Comparison of ENCODE assay signal across 25 cellular contexts in the genomic region with DNA sequence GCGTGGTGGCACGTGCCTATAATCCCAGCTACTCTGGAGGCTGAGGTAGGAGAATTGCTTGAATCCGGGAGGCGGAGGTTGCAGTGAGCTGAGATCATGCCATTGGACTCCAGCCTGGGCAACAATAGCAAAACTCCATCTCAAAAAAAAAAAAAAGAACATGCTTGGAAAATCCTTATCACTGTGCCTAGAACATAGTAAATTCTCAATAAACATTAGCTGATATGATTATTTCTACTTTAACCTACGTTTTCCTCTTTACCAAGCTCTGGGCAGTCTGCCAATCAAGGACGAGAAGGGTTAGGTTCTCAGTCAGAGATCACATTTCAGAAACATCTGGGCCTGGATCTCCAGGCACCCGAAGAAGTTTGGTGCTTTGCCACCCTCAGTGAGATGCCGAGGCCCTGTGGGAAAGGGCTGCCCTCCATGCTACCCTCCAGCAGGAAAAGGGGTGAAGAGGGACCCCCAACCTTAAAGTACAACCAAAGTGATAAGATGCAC.
A peak's percentile ranks its signal among the peaks of the same experiment; 100 is the strongest.
DNase-seq lines count a peak whose midpoint lies in the region; ATAC-seq and TF ChIP-seq lines count a peak whose summit lies in the region.
"Had no signal": no experiment of that assay in that cellular context is flagged by ENCODE, and none has a peak within 500 bp of the region (broad histone marks: within the 10 kb centered on the region; RNA-seq: fewer than 3 reads in every experiment).

No MANE protein-coding gene starts in this region.

- no peaks in the 10 kb centered on the region for H3K9me3 ChIP-seq in CD4-positive, alpha-beta T cell (ENCODE audit: control insufficient read depth, low read length)
- H3K9me3 ChIP-seq: left lung had no signal

- no peak for TF ChIP-seq CTCF in AG10803 (conservative IDR thresholded peaks at IDR 0.05; ENCODE audit: low read length)
- TF ChIP-seq CTCF in CD4-positive, alpha-beta T cell (IDR thresholded peaks at IDR 0.05) = no peak

- H3K4me1 Mint-ChIP-seq in CD4-positive, alpha-beta T cell (ENCODE audit: low read depth) = peaks cover 1% of the 10 kb centered on the region

- H3K9me3 Mint-ChIP-seq in CD4-positive, alpha-beta T cell = no peaks in the 10 kb centered on the region
- H3K9me3 Mint-ChIP-seq: activated T-cell treated with anti-CD3 and anti-CD28 coated beads, Interleukin-2, amount 50 U/mL, for 24 hours had no signal

- DNase-seq in AG10803 (ENCODE audit: low read depth) = peak; percentile 41
- peak; percentile 25 for DNase-seq in GM03348 (ENCODE audit: low spot score)
- DNase-seq in NCI-H524 (lab: John Stamatoyannopoulos, UW) = peak; percentile 69 to 81
- peak; percentile 59 for DNase-seq in fibroblast of peridontal ligament (ENCODE audit: extremely low read depth)
- no peak for DNase-seq in activated naive CD4-positive, alpha-beta T cell treated with Interleukin-2 at 50 U/mL for 16 hours
- no peak for DNase-seq in CD4-positive, alpha-beta T cell
- no peak for DNase-seq in foreskin melanocyte
- no peak for DNase-seq in caudate nucleus (lab: John Stamatoyannopoulos, UW)
- DNase-seq: ACHN; activated CD4-positive, alpha-beta T cell treated with anti-CD3 and anti-CD28 coated beads for 1 hour; activated CD8-positive, alpha-beta memory T cell treated with anti-CD3 and anti-CD28 coated beads for 24 hours; activated naive CD4-positive, alpha-beta T cell; activated T-cell treated with anti-CD3 and anti-CD28 coated beads, Interleukin-2, amount 50 U/mL, for 24 hours; amygdala; dermis blood vessel endothelial cell; immature natural killer cell; KBM-7; left lung; midbrain; MV-4-11; NCI-H187 treated with DMSO at 0.1 percent for 48 hours; posterior cingulate gyrus had no signal

- no peaks in the 10 kb centered on the region for H3K27me3 ChIP-seq in CD4-positive, alpha-beta T cell (ENCODE audit: control insufficient read depth, insufficient read depth, low read length)
- H3K27me3 ChIP-seq: hepatocyte, left lung had no signal

- CTCF ChIA-PET in CD4-positive, alpha-beta T cell (lab: Charles Lee) = no interaction called here

- no peak overlapping the region for H3K27ac Mint-ChIP-seq in CD4-positive, alpha-beta T cell
- H3K27ac Mint-ChIP-seq: activated T-cell treated with anti-CD3 and anti-CD28 coated beads, Interleukin-2, amount 50 U/mL, for 24 hours; immature natural killer cell had no signal

- H3K4me3 ChIP-seq in AG10803 (ENCODE audit: low read length) = no peak overlapping the region
- H3K4me3 ChIP-seq: hepatocyte, left lung had no signal

- ATAC-seq in CD4-positive, alpha-beta T cell (ENCODE audit: poor library complexity) = no peak
- ATAC-seq: left lung, Right ventricle myocardium inferior had no signal

- H3K4me3 Mint-ChIP-seq in CD4-positive, alpha-beta T cell = no peak overlapping the region
- H3K4me3 Mint-ChIP-seq: activated T-cell treated with anti-CD3 and anti-CD28 coated beads, Interleukin-2, amount 50 U/mL, for 24 hours; CD14-positive monocyte; immature natural killer cell had no signal

- intact Hi-C loops in CD4-positive, alpha-beta T cell (cut with DNase I, micrococcal nuclease) = no loop called here

- POLR2A ChIA-PET in CD4-positive, alpha-beta T cell (lab: Charles Lee) = interaction anchor here (0.7 kb wide), 1 partner anchor 98 kb away, joined by 3 read pairs; no protein-coding TSS in a partner anchor

- peaks cover 8% of the 10 kb centered on the region for H3K27me3 Mint-ChIP-seq in CD4-positive, alpha-beta T cell
- H3K27me3 Mint-ChIP-seq: activated T-cell treated with anti-CD3 and anti-CD28 coated beads, Interleukin-2, amount 50 U/mL, for 24 hours had no signal

- no peak overlapping the region for H3K27ac ChIP-seq in CD4-positive, alpha-beta T cell (ENCODE audit: low read depth, low read length)
- H3K27ac ChIP-seq in caudate nucleus (ENCODE audit: low read depth, low read length) = no peak overlapping the region
- H3K27ac ChIP-seq: hepatocyte, left lung had no signal

- no peaks in the 10 kb centered on the region for H3K36me3 Mint-ChIP-seq in CD4-positive, alpha-beta T cell (ENCODE audit: low read depth)
- H3K36me3 Mint-ChIP-seq: immature natural killer cell had no signal

Comparison
In these comparisons a context has a peak if more than half of its experiments do, and no peak if none do; other contexts are left out.
1. DNase-seq: peak in AG10803 (single experiment), GM03348 (single experiment), NCI-H524 (2 of 2) and fibroblast of peridontal ligament (single experiment); none in activated naive CD4-positive, alpha-beta T cell treated with Interleukin-2 at 50 U/mL for 16 hours (single experiment), CD4-positive, alpha-beta T cell (0 of 10), foreskin melanocyte (single experiment) and caudate nucleus (0 of 61).